ENCODE assay signal across 12 cellular contexts in genomic region chr11:3823762-3824506, GRCh38. TPM values are rescaled to one million over a fixed set of nuclear protein-coding genes. Genes with fewer than 3 reads are reported as not detected.
DNase-seq lines count a peak whose midpoint lies in the region; ATAC-seq, FAIRE-seq and TF ChIP-seq lines count a peak whose summit lies in the region.
"Had no signal": no experiment of that assay in that cellular context is flagged by ENCODE, and none has a peak within 500 bp of the region (broad histone marks: within the 10 kb centered on the region; RNA-seq: fewer than 3 reads in every experiment).

No MANE protein-coding gene starts in this region.

- no peak overlapping the region for H3K4me3 ChIP-seq in HepG2 (replicated peaks in 1 of 3; ENCODE audit: insufficient read depth in 1 of 3, low read depth in 2 of 3, low read length in 3 of 3)
- no peak overlapping the region for H3K4me3 ChIP-seq in right lobe of liver
- H3K4me3 ChIP-seq: PC-9, SK-N-MC had no signal

- no peak overlapping the region for H3K9ac ChIP-seq in HepG2 (ENCODE audit: insufficient read depth, low read depth, low read length)

- no peak overlapping the region for H3K4me2 ChIP-seq in HepG2 (ENCODE audit: low read depth, low read length)
- H3K4me2 ChIP-seq: PC-9 had no signal

- H3K27ac ChIP-seq in HepG2 (ENCODE audit: extremely low read length, insufficient read depth, low read length) (no peak overlapping the region), right lobe of liver (no peak overlapping the region)
- H3K27ac ChIP-seq: PC-9, SK-N-MC had no signal

- CTCF ChIA-PET in HepG2 (lab: Yijun Ruan, JAX; ENCODE audit: low intra/inter-chr PET ratio, low total read pairs) = interaction anchor here (0.8 to 2.5 kb wide), 2 partner anchors 18 to 249 kb away, joined by 4 to 15 read pairs; no protein-coding TSS in a partner anchor
- CTCF ChIA-PET in T-cell (lab: Charles Lee) = interaction anchor here (0.8 to 1.5 kb wide), 4 partner anchors 8 to 249 kb away, joined by 3 to 6 read pairs (median 4); no protein-coding TSS in a partner anchor

- TF ChIP-seq EP300 in HepG2 (IDR thresholded peaks at IDR 0.05; ENCODE audit: low read depth in 2 of 2, low read length in 2 of 2) (no peak), HepG2 (CRISPR knock-in tag; IDR thresholded peaks at IDR 0.05; ENCODE audit: borderline replicate concordance) (no peak)

- ATAC-seq in HepG2 (no peak), right lobe of liver (no peak), T-cell (replicated peaks in 1 of 4) (no peak), GM19395 (IDR thresholded peaks at IDR 0.05; ENCODE audit: unreplicated experiment) (no peak)
- ATAC-seq in effector memory CD8-positive, alpha-beta T cell (replicated peaks) = no peak

- POLR2A ChIA-PET in HepG2 (lab: Yijun Ruan, JAX) = no interaction called here
- POLR2A ChIA-PET in T-cell (lab: Charles Lee) = interaction anchor here (0.5 to 1.2 kb wide), 2 partner anchors 15 to 273 kb away, joined by 3 to 8 read pairs; no protein-coding TSS in a partner anchor

- H3K36me3 ChIP-seq in HepG2 (replicated peaks in 1 of 2; ENCODE audit: control insufficient read depth in 1 of 2, insufficient read depth in 2 of 2, low read length in 2 of 2) = peaks cover 7 to 32% of the 10 kb centered on the region in 2 experiments; a peak in 4 of 5 replicates
- H3K36me3 ChIP-seq in right lobe of liver = peaks cover 0 to 13% (median 10%) of the 10 kb centered on the region in 4 donors

- H3K4me1 Mint-ChIP-seq in T-cell (peaks cover 38 to 46% (median 41%) of the 10 kb centered on the region in 3 donors), glutamatergic neuron (ENCODE audit: low read depth, unreplicated experiment) (no peaks in the 10 kb centered on the region)
- H3K4me1 Mint-ChIP-seq in effector memory CD8-positive, alpha-beta T cell (ENCODE audit: low read depth in 2 of 2) = peaks cover 35% of the 10 kb centered on the region in 2 donors
- H3K4me1 Mint-ChIP-seq: mesothelial cell of epicardium had no signal

- DNase-seq in HepG2 (ENCODE audit: low spot score) = no peak
- no peak for DNase-seq in right lobe of liver
- no peak for DNase-seq in T-cell
- DNase-seq in effector memory CD8-positive, alpha-beta T cell = no peak
- DNase-seq in NCI-H146 treated with DMSO at 0.1 percent for 48 hours (lab: John Stamatoyannopoulos, UW; ENCODE audit: unreplicated experiment) = no peak
- DNase-seq in glutamatergic neuron = no peak
- DNase-seq in SHP77 treated with DMSO at 0.1 percent for 48 hours (lab: John Stamatoyannopoulos, UW) = no peak
- DNase-seq: NCI-H748 treated with DMSO at 0.1 percent for 48 hours had no signal

- 94% methylated on average over 23 of the region's 30 CpGs for WGBS in HepG2 (ENCODE audit: low lambda C conversion rate)
- 91% methylated on average over 11 of the region's 30 CpGs for WGBS in right lobe of liver (ENCODE audit: insufficient coverage, low coverage, low lambda C conversion rate, missing lambda C conversion rate)

- H3K27ac Mint-ChIP-seq in T-cell (peak overlapping the region; percentile 83 to 88), glutamatergic neuron (ENCODE audit: unreplicated experiment) (no peak overlapping the region)
- H3K27ac Mint-ChIP-seq in effector memory CD8-positive, alpha-beta T cell = peak overlapping the region; percentile 90 to 92
- H3K27ac Mint-ChIP-seq: mesothelial cell of epicardium had no signal

- H3K27me3 ChIP-seq in HepG2 (ENCODE audit: control insufficient read depth in 1 of 2, insufficient read depth in 2 of 2, low read length in 2 of 2) (no peaks in the 10 kb centered on the region), right lobe of liver (no peaks in the 10 kb centered on the region)

- no peaks in the 10 kb centered on the region for H3K79me2 ChIP-seq in HepG2 (ENCODE audit: insufficient read depth, low read length)

- H3K9me3 ChIP-seq in HepG2 (ENCODE audit: low read length) (no peaks in the 10 kb centered on the region), right lobe of liver (no peaks in the 10 kb centered on the region)

- no peak overlapping the region for H2AFZ ChIP-seq in HepG2 (ENCODE audit: low read length)
- H2AFZ ChIP-seq: PC-9 had no signal

- H3K4me3 Mint-ChIP-seq in T-cell = no peak overlapping the region
- H3K4me3 Mint-ChIP-seq in effector memory CD8-positive, alpha-beta T cell = no peak overlapping the region
- no peak overlapping the region for H3K4me3 Mint-ChIP-seq in glutamatergic neuron (ENCODE audit: unreplicated experiment)
- H3K4me3 Mint-ChIP-seq: mesothelial cell of epicardium had no signal

- no peaks in the 10 kb centered on the region for H3K4me1 ChIP-seq in HepG2 (ENCODE audit: insufficient read depth, low read length)
- H3K4me1 ChIP-seq in right lobe of liver = no peaks in the 10 kb centered on the region

- FAIRE-seq in HepG2 (lab: Jason Lieb, UNC) = no peak

- peaks cover 3% of the 10 kb centered on the region; the same call in 1 of the 2 replicates for H4K20me1 ChIP-seq in HepG2 (ENCODE audit: insufficient read depth, low read length)

- H3K27me3 Mint-ChIP-seq in T-cell = no peaks in the 10 kb centered on the region
- H3K27me3 Mint-ChIP-seq in effector memory CD8-positive, alpha-beta T cell = no peaks in the 10 kb centered on the region
- peaks cover 9% of the 10 kb centered on the region for H3K27me3 Mint-ChIP-seq in glutamatergic neuron (ENCODE audit: unreplicated experiment)

- in situ Hi-C loops in HepG2 (cut with HindIII; ENCODE audit: extremely low pct_ligation_motif_present, low pct_unique_long_range_greater_than_20kb) = no loop called here

- intact Hi-C loops in HepG2 (cut with micrococcal nuclease; ENCODE audit: unreplicated experiment) = loop anchor here (1.0 kb wide), 2 partner anchors 17 to 248 kb away; no protein-coding TSS in a partner anchor
- intact Hi-C loops in right lobe of liver (cut with DNase I) = no loop called here

- H3K9me3 Mint-ChIP-seq in T-cell (no peaks in the 10 kb centered on the region), glutamatergic neuron (ENCODE audit: unreplicated experiment) (no peaks in the 10 kb centered on the region)
- no peaks in the 10 kb centered on the region for H3K9me3 Mint-ChIP-seq in effector memory CD8-positive, alpha-beta T cell
- H3K9me3 Mint-ChIP-seq: mesothelial cell of epicardium had no signal

- peaks cover 16% of the 10 kb centered on the region for H3K36me3 Mint-ChIP-seq in T-cell
- H3K36me3 Mint-ChIP-seq in effector memory CD8-positive, alpha-beta T cell (ENCODE audit: insufficient read depth) = peaks cover 25% of the 10 kb centered on the region
- no peaks in the 10 kb centered on the region for H3K36me3 Mint-ChIP-seq in glutamatergic neuron (ENCODE audit: unreplicated experiment)

- TF ChIP-seq CTCF in HepG2 (CRISPR knock-in tag; IDR thresholded peaks at IDR 0.05) (no peak), right lobe of liver (IDR thresholded peaks at IDR 0.05) (no peak), glutamatergic neuron (IDR thresholded peaks at IDR 0.05; ENCODE audit: partially characterized antibody, unreplicated experiment) (no peak)

- BruUV-seq in HepG2 (replicated peaks; lab: Mats Ljungman, UMichigan) = no TSS peak

- no peak for TF ChIP-seq RAD21 in HepG2 (CRISPR knock-in tag; IDR thresholded peaks at IDR 0.05)

- no peak for TF ChIP-seq POLR2A in HepG2 (IDR thresholded peaks at IDR 0.05; ENCODE audit: insufficient read depth in 1 of 2, low read depth in 2 of 2, low read length in 2 of 2)
- no peak for TF ChIP-seq POLR2A in right lobe of liver (IDR thresholded peaks at IDR 0.05)

RNA-seq across cellular contexts. Expression of gene PGAP2, which starts 15.6 kb away (rescaled TPM):
- total RNA-seq in HepG2 (2016; rRNA removed; fragmentation: Illumina TruSeq; extraction: Trizol) = 16.8 and 21.5 TPM in 2 replicates
- 20.3 and 25.5 TPM in 2 replicates for total RNA-seq in HepG2 (2016; cell fraction: cytosol; rRNA removed; fragmentation: Illumina TruSeq; extraction: Trizol; ENCODE audit: low read depth)
- 17.1 and 19.6 TPM in 2 replicates for total RNA-seq in HepG2 (2016; cell fraction: insoluble cytoplasmic fraction; rRNA removed; fragmentation: Illumina TruSeq; extraction: Trizol)
- total RNA-seq in HepG2 (2016; cell fraction: membrane; rRNA removed; fragmentation: Illumina TruSeq; extraction: Trizol) = 36.5 and 42.1 TPM in 2 replicates
- 16.9 and 22.3 TPM in 2 replicates for total RNA-seq in HepG2 (2016; cell fraction: nucleus; rRNA removed; fragmentation: Illumina TruSeq; extraction: Trizol)
- 46.8 and 47.8 TPM in 2 replicates for polyA plus RNA-seq in HepG2 (2011; rRNA removed)
- 34.6 and 41.7 TPM in 2 replicates for polyA plus RNA-seq in HepG2 (2011; cell fraction: cytosol; rRNA removed)
- polyA plus RNA-seq in HepG2 (2011; cell fraction: nucleus; rRNA removed) = 70.5 and 72.6 TPM in 2 replicates
- 17.5 and 20.8 TPM in 2 replicates for polyA plus RNA-seq in HepG2 (2012)
- polyA plus RNA-seq in HepG2 (2016; cell fraction: cytosol; fragmentation: Illumina TruSeq; extraction: Trizol; ENCODE audit: low read depth) = 42.7 and 51.8 TPM in 2 replicates
- 29.8 and 30.5 TPM in 2 replicates for polyA plus RNA-seq in HepG2 (2016; cell fraction: insoluble cytoplasmic fraction; fragmentation: Illumina TruSeq; extraction: Trizol; ENCODE audit: low read depth)
- 58.5 and 61.9 TPM in 2 replicates for polyA plus RNA-seq in HepG2 (2016; cell fraction: membrane; fragmentation: Illumina TruSeq; extraction: Trizol; ENCODE audit: low read depth)
- polyA plus RNA-seq in HepG2 (2016; cell fraction: nucleus; fragmentation: Illumina TruSeq; extraction: Trizol; ENCODE audit: insufficient read depth, low read depth) = 62.7 and 64.3 TPM in 2 replicates
- polyA minus RNA-seq in HepG2 (2011; rRNA and poly(A)+ RNA removed; ENCODE audit: low replicate concordance) = 72.3 and 77.1 TPM in 2 replicates
- 15.6 and 19.4 TPM in 2 replicates for polyA minus RNA-seq in HepG2 (2011; cell fraction: cytosol; rRNA and poly(A)+ RNA removed)
- polyA minus RNA-seq in HepG2 (2011; cell fraction: nucleus; rRNA and poly(A)+ RNA removed) = 9.1 and 11.2 TPM in 2 replicates
- total RNA-seq in right lobe of liver = 10 to 100 TPM; 14.8 to 26.8 (median 17.9) TPM
- 10 to 100 TPM; 22.5 to 28.2 (median 24.6) TPM for total RNA-seq in T-cell
- total RNA-seq in glutamatergic neuron (ENCODE audit: unreplicated experiment) = 20.0 TPM

RNA-seq across cellular contexts. Expression of gene RHOG, which starts 16.8 kb away (rescaled TPM):
- total RNA-seq in HepG2 (2016; rRNA removed; fragmentation: Illumina TruSeq; extraction: Trizol) = 7.7 TPM in 2 replicates
- 2.6 and 3.6 TPM in 2 replicates for total RNA-seq in HepG2 (2016; cell fraction: cytosol; rRNA removed; fragmentation: Illumina TruSeq; extraction: Trizol; ENCODE audit: low read depth)
- total RNA-seq in HepG2 (2016; cell fraction: insoluble cytoplasmic fraction; rRNA removed; fragmentation: Illumina TruSeq; extraction: Trizol) = 5.8 and 6.8 TPM in 2 replicates
- 5.8 and 7.4 TPM in 2 replicates for total RNA-seq in HepG2 (2016; cell fraction: membrane; rRNA removed; fragmentation: Illumina TruSeq; extraction: Trizol)
- total RNA-seq in HepG2 (2016; cell fraction: nucleus; rRNA removed; fragmentation: Illumina TruSeq; extraction: Trizol) = 5.9 and 6.2 TPM in 2 replicates
- 23.4 and 27.1 TPM in 2 replicates for polyA plus RNA-seq in HepG2 (2011; rRNA removed)
- 28.2 and 39.4 TPM in 2 replicates for polyA plus RNA-seq in HepG2 (2011; cell fraction: cytosol; rRNA removed)
- polyA plus RNA-seq in HepG2 (2011; cell fraction: nucleus; rRNA removed) = 16.2 and 18.8 TPM in 2 replicates
- polyA plus RNA-seq in HepG2 (2012) = 15.8 and 27.4 TPM in 2 replicates
- 9.6 and 10.7 TPM in 2 replicates for polyA plus RNA-seq in HepG2 (2016; cell fraction: cytosol; fragmentation: Illumina TruSeq; extraction: Trizol; ENCODE audit: low read depth)
- polyA plus RNA-seq in HepG2 (2016; cell fraction: insoluble cytoplasmic fraction; fragmentation: Illumina TruSeq; extraction: Trizol; ENCODE audit: low read depth) = 21.0 and 25.0 TPM in 2 replicates
- polyA plus RNA-seq in HepG2 (2016; cell fraction: membrane; fragmentation: Illumina TruSeq; extraction: Trizol; ENCODE audit: low read depth) = 18.5 and 19.3 TPM in 2 replicates
- 22.3 and 26.4 TPM in 2 replicates for polyA plus RNA-seq in HepG2 (2016; cell fraction: nucleus; fragmentation: Illumina TruSeq; extraction: Trizol; ENCODE audit: insufficient read depth, low read depth)
- 83.5 and 114 TPM in 2 replicates for polyA minus RNA-seq in HepG2 (2011; rRNA and poly(A)+ RNA removed; ENCODE audit: low replicate concordance)
- polyA minus RNA-seq in HepG2 (2011; cell fraction: cytosol; rRNA and poly(A)+ RNA removed) = 21.8 and 27.6 TPM in 2 replicates
- polyA minus RNA-seq in HepG2 (2011; cell fraction: nucleus; rRNA and poly(A)+ RNA removed) = 11.5 and 17.4 TPM in 2 replicates
- 10 to 100 TPM; 13.9 to 31.5 (median 22.0) TPM for total RNA-seq in right lobe of liver
- total RNA-seq in T-cell = 100 to 1,000 TPM in 4 of 5 donors, 10 to 100 TPM in 1; 88.1 to 108 (median 106) TPM
- total RNA-seq in glutamatergic neuron (ENCODE audit: unreplicated experiment) = 6.6 TPM

RNA-seq across cellular contexts. Expression of gene NUP98, which starts 26.6 kb away (rescaled TPM):
- total RNA-seq in HepG2 (2016; rRNA removed; fragmentation: Illumina TruSeq; extraction: Trizol) = 85.3 and 126 TPM in 2 replicates
- 43.1 and 51.6 TPM in 2 replicates for total RNA-seq in HepG2 (2016; cell fraction: cytosol; rRNA removed; fragmentation: Illumina TruSeq; extraction: Trizol; ENCODE audit: low read depth)
- 89.3 and 123 TPM in 2 replicates for total RNA-seq in HepG2 (2016; cell fraction: insoluble cytoplasmic fraction; rRNA removed; fragmentation: Illumina TruSeq; extraction: Trizol)
- 26.3 and 32.0 TPM in 2 replicates for total RNA-seq in HepG2 (2016; cell fraction: membrane; rRNA removed; fragmentation: Illumina TruSeq; extraction: Trizol)
- total RNA-seq in HepG2 (2016; cell fraction: nucleus; rRNA removed; fragmentation: Illumina TruSeq; extraction: Trizol) = 76.7 and 93.4 TPM in 2 replicates
- 73.6 and 76.6 TPM in 2 replicates for polyA plus RNA-seq in HepG2 (2011; rRNA removed)
- 69.6 and 79.5 TPM in 2 replicates for polyA plus RNA-seq in HepG2 (2011; cell fraction: cytosol; rRNA removed)
- 104 and 106 TPM in 2 replicates for polyA plus RNA-seq in HepG2 (2011; cell fraction: nucleus; rRNA removed)
- 30.9 and 40.3 TPM in 2 replicates for polyA plus RNA-seq in HepG2 (2012)
- 3.7 and 4.0 TPM in 2 replicates for polyA plus RNA-seq in HepG2 (2016; cell fraction: cytosol; fragmentation: Illumina TruSeq; extraction: Trizol; ENCODE audit: low read depth)
- 75.4 and 87.3 TPM in 2 replicates for polyA plus RNA-seq in HepG2 (2016; cell fraction: insoluble cytoplasmic fraction; fragmentation: Illumina TruSeq; extraction: Trizol; ENCODE audit: low read depth)
- polyA plus RNA-seq in HepG2 (2016; cell fraction: membrane; fragmentation: Illumina TruSeq; extraction: Trizol; ENCODE audit: low read depth) = 7.2 and 10.0 TPM in 2 replicates
- 69.6 and 70.2 TPM in 2 replicates for polyA plus RNA-seq in HepG2 (2016; cell fraction: nucleus; fragmentation: Illumina TruSeq; extraction: Trizol; ENCODE audit: insufficient read depth, low read depth)
- 297 and 701 TPM in 2 replicates for polyA minus RNA-seq in HepG2 (2011; rRNA and poly(A)+ RNA removed; ENCODE audit: low replicate concordance)
- polyA minus RNA-seq in HepG2 (2011; cell fraction: cytosol; rRNA and poly(A)+ RNA removed) = 83.2 and 92.9 TPM in 2 replicates
- 87.9 and 109 TPM in 2 replicates for polyA minus RNA-seq in HepG2 (2011; cell fraction: nucleus; rRNA and poly(A)+ RNA removed)
- total RNA-seq in right lobe of liver = 10 to 100 TPM; 29.7 to 69.0 (median 34.3) TPM
- 100 to 1,000 TPM in 3 of 5 donors, 10 to 100 TPM in 2; 89.1 to 105 (median 102) TPM for total RNA-seq in T-cell
- total RNA-seq in glutamatergic neuron (ENCODE audit: unreplicated experiment) = 49.6 TPM

RNA-seq across cellular contexts. Expression of gene STIM1, which starts 31.5 kb away (rescaled TPM):
- 16.3 and 19.2 TPM in 2 replicates for total RNA-seq in HepG2 (2016; rRNA removed; fragmentation: Illumina TruSeq; extraction: Trizol)
- 4.1 and 5.8 TPM in 2 replicates for total RNA-seq in HepG2 (2016; cell fraction: cytosol; rRNA removed; fragmentation: Illumina TruSeq; extraction: Trizol; ENCODE audit: low read depth)
- total RNA-seq in HepG2 (2016; cell fraction: insoluble cytoplasmic fraction; rRNA removed; fragmentation: Illumina TruSeq; extraction: Trizol) = 10.3 and 20.0 TPM in 2 replicates
- 9.1 and 11.2 TPM in 2 replicates for total RNA-seq in HepG2 (2016; cell fraction: membrane; rRNA removed; fragmentation: Illumina TruSeq; extraction: Trizol)
- total RNA-seq in HepG2 (2016; cell fraction: nucleus; rRNA removed; fragmentation: Illumina TruSeq; extraction: Trizol) = 32.4 and 32.5 TPM in 2 replicates
- polyA plus RNA-seq in HepG2 (2011; rRNA removed) = 28.5 and 33.3 TPM in 2 replicates
- polyA plus RNA-seq in HepG2 (2011; cell fraction: cytosol; rRNA removed) = 25.0 and 31.9 TPM in 2 replicates
- 53.3 and 57.1 TPM in 2 replicates for polyA plus RNA-seq in HepG2 (2011; cell fraction: nucleus; rRNA removed)
- polyA plus RNA-seq in HepG2 (2012) = 41.4 and 42.4 TPM in 2 replicates
- polyA plus RNA-seq in HepG2 (2016; cell fraction: cytosol; fragmentation: Illumina TruSeq; extraction: Trizol; ENCODE audit: low read depth) = 2.6 TPM in 2 replicates
- 10.3 and 12.6 TPM in 2 replicates for polyA plus RNA-seq in HepG2 (2016; cell fraction: insoluble cytoplasmic fraction; fragmentation: Illumina TruSeq; extraction: Trizol; ENCODE audit: low read depth)
- 7.0 and 7.4 TPM in 2 replicates for polyA plus RNA-seq in HepG2 (2016; cell fraction: membrane; fragmentation: Illumina TruSeq; extraction: Trizol; ENCODE audit: low read depth)
- 37.7 and 37.8 TPM in 2 replicates for polyA plus RNA-seq in HepG2 (2016; cell fraction: nucleus; fragmentation: Illumina TruSeq; extraction: Trizol; ENCODE audit: insufficient read depth, low read depth)
- polyA minus RNA-seq in HepG2 (2011; rRNA and poly(A)+ RNA removed; ENCODE audit: low replicate concordance) = 46.4 and 107 TPM in 2 replicates
- polyA minus RNA-seq in HepG2 (2011; cell fraction: cytosol; rRNA and poly(A)+ RNA removed) = 35.8 and 57.5 TPM in 2 replicates
- 43.4 and 64.5 TPM in 2 replicates for polyA minus RNA-seq in HepG2 (2011; cell fraction: nucleus; rRNA and poly(A)+ RNA removed)
- total RNA-seq in right lobe of liver = 10 to 100 TPM; 36.4 to 48.0 (median 40.5) TPM
- 100 to 1,000 TPM in 2 of 5 donors, 10 to 100 TPM in 3; 87.6 to 139 (median 94.5) TPM for total RNA-seq in T-cell
- total RNA-seq in glutamatergic neuron (ENCODE audit: unreplicated experiment) = 9.6 TPM
